8 cellular contexts compared by ENCODE assay signal in the genomic region with DNA sequence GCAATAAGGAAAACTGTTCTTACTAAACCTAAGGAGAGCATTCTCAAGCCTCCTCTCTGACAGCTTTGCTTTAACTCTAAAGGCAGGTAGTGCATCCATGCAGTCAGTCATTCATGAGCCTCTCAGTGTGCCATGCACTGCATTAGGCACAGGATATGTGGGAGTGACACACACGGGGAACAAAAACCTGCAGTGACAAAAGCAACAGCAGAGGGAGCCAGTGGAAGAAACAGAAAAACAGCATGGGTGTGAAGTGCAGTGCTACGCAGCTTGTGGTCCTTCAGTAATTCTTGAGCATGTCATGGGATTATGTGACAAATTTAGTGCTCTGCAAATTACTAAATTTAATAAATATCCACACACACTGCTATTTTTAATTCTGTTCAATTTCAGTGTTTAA.
DNase-seq lines count a peak whose midpoint lies in the region; ATAC-seq and TF ChIP-seq lines count a peak whose summit lies in the region.

No MANE protein-coding gene starts in this region.

- 56% methylated on average over 2 of the region's 2 CpGs for WGBS in SK-N-SH (ENCODE audit: low lambda C conversion rate)

- H3K9me3 ChIP-seq in AG04450 (ENCODE audit: control insufficient read depth, insufficient read depth, low read length) (no peaks in the 10 kb centered on the region), SK-N-SH (no peaks in the 10 kb centered on the region)

- H3K79me2 ChIP-seq in SK-N-SH (ENCODE audit: insufficient read depth) = no peaks in the 10 kb centered on the region

- H3K36me3 ChIP-seq in GM06990 (ENCODE audit: control insufficient read depth, insufficient read depth, low read length) (no peaks in the 10 kb centered on the region; the same call in 1 of the 2 replicates), SK-N-SH (replicated peaks in 1 of 2; ENCODE audit: control insufficient read depth in 1 of 2, insufficient read depth in 2 of 2, low read length in 1 of 2) (peaks cover 3 to 13% of the 10 kb centered on the region in 2 experiments)

- H3K4me3 Mint-ChIP-seq in nephron = no peak overlapping the region

- DNase-seq in AG04450 (ENCODE audit: low read depth, low spot score) (no peak), GM06990 (ENCODE audit: extremely low read depth, insufficient read length) (no peak), SK-N-SH (peak; percentile 24), erythroblast (lab: John Stamatoyannopoulos, UW) (peak; percentile 45)
- DNase-seq in effector CD8-positive, alpha-beta T cell (lab: John Stamatoyannopoulos, UW) = no peak

- no peak for ATAC-seq in GM18502 (IDR thresholded peaks at IDR 0.05; ENCODE audit: poor library complexity, unreplicated experiment)

- no peaks in the 10 kb centered on the region for H4K20me1 ChIP-seq in SK-N-SH (ENCODE audit: insufficient read depth)

- no peak overlapping the region for H2AFZ ChIP-seq in SK-N-SH (ENCODE audit: low read depth)

- H3K9me3 Mint-ChIP-seq in nephron = no peaks in the 10 kb centered on the region

- no peaks in the 10 kb centered on the region for H3K27me3 Mint-ChIP-seq in nephron (ENCODE audit: low read depth)

- peaks cover 0 to 26% of the 10 kb centered on the region in 2 experiments; a peak in 2 of 4 replicates for H3K4me1 ChIP-seq in SK-N-SH (ENCODE audit: control insufficient read depth in 1 of 2, insufficient read depth in 2 of 2, low read depth in 1 of 2, low read length in 1 of 2)

- H3K27me3 ChIP-seq in AG04450 (ENCODE audit: control insufficient read depth, insufficient read depth, low read length) (no peaks in the 10 kb centered on the region), GM06990 (replicated peaks; ENCODE audit: control insufficient read depth, insufficient read depth, low read length) (no peaks in the 10 kb centered on the region), SK-N-SH (ENCODE audit: insufficient read depth) (no peaks in the 10 kb centered on the region)

- H3K4me3 ChIP-seq in AG04450 (ENCODE audit: low read depth, low read length) = no peak overlapping the region
- no peak overlapping the region for H3K4me3 ChIP-seq in GM06990 (replicated peaks; ENCODE audit: low read depth, low read length)
- no peak overlapping the region for H3K4me3 ChIP-seq in SK-N-SH (ENCODE audit: low read depth in 2 of 2, low read length in 1 of 2)

- no peaks in the 10 kb centered on the region for H3F3A ChIP-seq in SK-N-SH (replicated peaks; ENCODE audit: insufficient read depth)

- POLR2A ChIA-PET in AG04450 (lab: Yijun Ruan, JAX) (no interaction called here), SK-N-SH (lab: Yijun Ruan, JAX) (no interaction called here)

- H3K4me1 Mint-ChIP-seq in nephron = no peaks in the 10 kb centered on the region

- TF ChIP-seq CTCF in AG04450 (IDR thresholded peaks at IDR 0.05; ENCODE audit: low read depth, low read length) (peak; percentile 55), GM06990 (IDR thresholded peaks at IDR 0.05; ENCODE audit: insufficient read depth, low read length, poor library complexity, severe bottlenecking) (peak; percentile 47), LNCAP (IDR thresholded peaks at IDR 0.05) (peak; percentile 69), SK-N-SH (IDR thresholded peaks at IDR 0.05) (peak; percentile 65), nephron (IDR thresholded peaks at IDR 0.05; ENCODE audit: unreplicated experiment in 3 of 3) (peak; percentile 37 to 58 (median 41))

- no peak overlapping the region for H3K9ac ChIP-seq in SK-N-SH

- H3K27ac Mint-ChIP-seq in nephron = no peak overlapping the region

- TF ChIP-seq EP300 in SK-N-SH (IDR thresholded peaks at IDR 0.05; ENCODE audit: borderline replicate concordance in 1 of 2, low read depth in 1 of 2, low read length in 1 of 2) = no peak

- H3K36me3 Mint-ChIP-seq in nephron (ENCODE audit: low read depth) = peaks cover 20% of the 10 kb centered on the region

- no peak overlapping the region for H3K4me2 ChIP-seq in SK-N-SH

- H3K27ac ChIP-seq in AG04450 (ENCODE audit: low read depth, low read length) (no peak overlapping the region), SK-N-SH (ENCODE audit: low read depth in 2 of 2, low read length in 1 of 2) (peak overlapping the region in 1 of 2 experiments; percentile 76; a peak in 2 of 4 replicates)

- CTCF ChIA-PET in AG04450 (lab: Charles Lee) (interaction anchor here (0.8 to 8.5 kb wide), 10 partner anchors 8 to 518 kb away, joined by 3 to 53 read pairs (median 4); no protein-coding TSS in a partner anchor), SK-N-SH (lab: Yijun Ruan, JAX) (interaction anchor here (0.7 to 5.6 kb wide), 23 partner anchors 13 to 1066 kb away, joined by 3 to 42 read pairs (median 4); no protein-coding TSS in a partner anchor)

- peak; percentile 66 for TF ChIP-seq RAD21 in SK-N-SH (IDR thresholded peaks at IDR 0.05; ENCODE audit: low read length)

- no peak for TF ChIP-seq POLR2A in erythroblast (IDR thresholded peaks at IDR 0.05; ENCODE audit: low read length)

- no peaks in the 10 kb centered on the region for H3K9me2 ChIP-seq in SK-N-SH

TF ChIP-seq in SK-N-SH, 30 proteins besides CTCF, POLR2A, EP300 and RAD21:
- no peak for TF ChIP-seq ZBTB33 (IDR thresholded peaks at IDR 0.05; ENCODE audit: borderline replicate concordance, low read depth)
- TF ChIP-seq GABPA (IDR thresholded peaks at IDR 0.05; ENCODE audit: low read depth) = no peak
- TF ChIP-seq SMC3 (IDR thresholded peaks at IDR 0.05; ENCODE audit: low read depth, low read length) = peak; percentile 48; the same call in 1 of the 2 replicates

Comparison
In these comparisons a context has a peak if more than half of its experiments do, and no peak if none do; other contexts are left out.
1. DNase-seq: peak in SK-N-SH (single experiment) and erythroblast (2 of 2); none in AG04450 (single experiment), GM06990 (single experiment) and effector CD8-positive, alpha-beta T cell (single experiment).
2. Peak in every context shown above with its lines, with median percentiles within 50 percentile points of each other: CTCF ChIP-seq.